ENCODE assay signal across 1 cellular context in the genomic region with DNA sequence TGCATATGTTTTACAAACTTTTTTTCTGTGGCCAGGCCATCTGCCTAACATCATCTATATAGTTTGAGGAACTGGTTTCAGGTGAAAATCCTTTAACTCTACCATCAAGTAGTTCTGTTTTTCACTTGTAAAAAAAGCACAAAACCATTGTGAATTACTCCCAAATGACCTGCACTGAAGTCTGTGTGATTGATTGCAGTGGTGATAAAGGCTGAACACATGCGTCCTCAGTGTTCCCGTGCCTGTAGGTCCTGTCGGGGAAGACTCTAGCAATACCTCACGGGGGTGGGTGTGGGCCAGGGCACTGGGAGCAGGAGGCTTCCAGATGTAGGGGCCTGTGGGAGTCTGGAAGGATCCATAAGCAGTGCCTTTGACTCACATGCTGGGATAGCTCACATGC.
TF ChIP-seq lines count a peak whose summit lies in the region.

No MANE protein-coding gene starts in this region.

TF ChIP-seq in GM12878, 131 proteins besides CTCF, POLR2A, EP300 and RAD21:
- TF ChIP-seq SPI1 (IDR thresholded peaks at IDR 0.05; ENCODE audit: borderline replicate concordance, insufficient read depth, low read depth, low read length) = peak; percentile 16; the same call in 1 of the 2 replicates
- TF ChIP-seq, protein P1, sequence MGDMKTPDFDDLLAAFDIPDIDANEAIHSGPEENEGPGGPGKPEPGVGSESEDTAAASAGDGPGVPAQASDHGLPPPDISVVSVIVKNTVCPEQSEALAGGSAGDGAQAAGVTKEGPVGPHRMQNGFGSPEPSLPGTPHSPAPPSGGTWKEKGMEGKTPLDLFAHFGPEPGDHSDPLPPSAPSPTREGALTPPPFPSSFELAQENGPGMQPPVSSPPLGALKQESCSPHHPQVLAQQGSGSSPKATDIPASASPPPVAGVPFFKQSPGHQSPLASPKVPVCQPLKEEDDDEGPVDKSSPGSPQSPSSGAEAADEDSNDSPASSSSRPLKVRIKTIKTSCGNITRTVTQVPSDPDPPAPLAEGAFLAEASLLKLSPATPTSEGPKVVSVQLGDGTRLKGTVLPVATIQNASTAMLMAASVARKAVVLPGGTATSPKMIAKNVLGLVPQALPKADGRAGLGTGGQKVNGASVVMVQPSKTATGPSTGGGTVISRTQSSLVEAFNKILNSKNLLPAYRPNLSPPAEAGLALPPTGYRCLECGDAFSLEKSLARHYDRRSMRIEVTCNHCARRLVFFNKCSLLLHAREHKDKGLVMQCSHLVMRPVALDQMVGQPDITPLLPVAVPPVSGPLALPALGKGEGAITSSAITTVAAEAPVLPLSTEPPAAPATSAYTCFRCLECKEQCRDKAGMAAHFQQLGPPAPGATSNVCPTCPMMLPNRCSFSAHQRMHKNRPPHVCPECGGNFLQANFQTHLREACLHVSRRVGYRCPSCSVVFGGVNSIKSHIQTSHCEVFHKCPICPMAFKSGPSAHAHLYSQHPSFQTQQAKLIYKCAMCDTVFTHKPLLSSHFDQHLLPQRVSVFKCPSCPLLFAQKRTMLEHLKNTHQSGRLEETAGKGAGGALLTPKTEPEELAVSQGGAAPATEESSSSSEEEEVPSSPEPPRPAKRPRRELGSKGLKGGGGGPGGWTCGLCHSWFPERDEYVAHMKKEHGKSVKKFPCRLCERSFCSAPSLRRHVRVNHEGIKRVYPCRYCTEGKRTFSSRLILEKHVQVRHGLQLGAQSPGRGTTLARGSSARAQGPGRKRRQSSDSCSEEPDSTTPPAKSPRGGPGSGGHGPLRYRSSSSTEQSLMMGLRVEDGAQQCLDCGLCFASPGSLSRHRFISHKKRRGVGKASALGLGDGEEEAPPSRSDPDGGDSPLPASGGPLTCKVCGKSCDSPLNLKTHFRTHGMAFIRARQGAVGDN (IDR thresholded peaks at IDR 0.05) = no peak
